Comparison of ENCODE assay signal across 19 cellular contexts in genomic region chr1:197572169-197572568, GRCh38.
DNase-seq lines count a peak whose midpoint lies in the region; ATAC-seq and TF ChIP-seq lines count a peak whose summit lies in the region.
"Had no signal": no experiment of that assay in that cellular context is flagged by ENCODE, and none has a peak within 500 bp of the region (broad histone marks: within the 10 kb centered on the region; RNA-seq: fewer than 3 reads in every experiment).

No MANE protein-coding gene starts in this region.

- H3K4me3 Mint-ChIP-seq in endodermal cell, result no peak overlapping the region
- H3K4me3 Mint-ChIP-seq: B cell; CD4-positive, CD25-positive, alpha-beta regulatory T cell; CD8-positive, alpha-beta T cell had no signal

- H3K9ac ChIP-seq in endodermal cell (ENCODE audit: extremely low read depth, low read length, poor library complexity, severe bottlenecking), result no peak overlapping the region
- H3K9ac ChIP-seq: BLaER1, GM23248 had no signal

- H3K4me3 ChIP-seq in heart right ventricle (no peak overlapping the region), endodermal cell (ENCODE audit: low read length) (no peak overlapping the region), sigmoid colon (no peak overlapping the region)
- H3K4me3 ChIP-seq: BLaER1, GM12878, GM23248 had no signal

- TF ChIP-seq CTCF in heart right ventricle (IDR thresholded peaks at IDR 0.05) (no peak), endodermal cell (conservative IDR thresholded peaks at IDR 0.05) (no peak), sigmoid colon (IDR thresholded peaks at IDR 0.05) (no peak)

- intact Hi-C loops in Right ventricle myocardium superior (cut with DNase I) (no loop called here), heart right ventricle (cut with DNase I) (no loop called here), sigmoid colon (cut with DNase I) (no loop called here)

- no peaks in the 10 kb centered on the region for H3K4me1 Mint-ChIP-seq in endodermal cell
- H3K4me1 Mint-ChIP-seq: B cell had no signal

- ATAC-seq in Right ventricle myocardium superior (ENCODE audit: poor library complexity) (no peak), heart right ventricle (no peak)
- ATAC-seq: CD8-positive, alpha-beta T cell; GM12878 had no signal

- H3K27me3 ChIP-seq in heart right ventricle (no peaks in the 10 kb centered on the region), endodermal cell (ENCODE audit: control insufficient read depth, insufficient read depth, low read length, poor library complexity, severe bottlenecking) (no peaks in the 10 kb centered on the region), sigmoid colon (no peaks in the 10 kb centered on the region)
- H3K27me3 ChIP-seq: BLaER1 had no signal

- peak; percentile 20 for DNase-seq in Right ventricle myocardium superior
- DNase-seq in heart right ventricle, result no peak
- peak; percentile 42 for DNase-seq in endodermal cell
- peak; percentile 37 for DNase-seq in sigmoid colon
- no peak for DNase-seq in NCI-H748 (lab: John Stamatoyannopoulos, UW; ENCODE audit: unreplicated experiment)
- DNase-seq in stimulated activated naive CD4-positive, alpha-beta T cell (lab: John Stamatoyannopoulos, UW), result no peak
- DNase-seq: Caco-2; CD4-positive, CD25-positive, alpha-beta regulatory T cell; CD8-positive, alpha-beta T cell; DMS153; DND-41; GM23248; H7; HCEC 1CT had no signal

- TF ChIP-seq EP300 in sigmoid colon (IDR thresholded peaks at IDR 0.05), result no peak

- H3K36me3 Mint-ChIP-seq in endodermal cell (ENCODE audit: low read depth), result peaks cover 24% of the 10 kb centered on the region

- no peaks in the 10 kb centered on the region for H3K27me3 Mint-ChIP-seq in endodermal cell (ENCODE audit: insufficient read depth)
- H3K27me3 Mint-ChIP-seq: B cell; CD4-positive, CD25-positive, alpha-beta regulatory T cell had no signal

- H3K9me3 Mint-ChIP-seq in endodermal cell, result peaks cover 22% of the 10 kb centered on the region

- no peak overlapping the region for H3K27ac Mint-ChIP-seq in endodermal cell
- H3K27ac Mint-ChIP-seq: B cell; CD4-positive, CD25-positive, alpha-beta regulatory T cell; CD8-positive, alpha-beta T cell had no signal

- H3K9me3 ChIP-seq in heart right ventricle (peaks cover 0 to 38% (median 18%) of the 10 kb centered on the region in 11 donors), endodermal cell (ENCODE audit: control insufficient read depth, low read length) (peaks cover 13% of the 10 kb centered on the region), sigmoid colon (peaks cover 0 to 4% (median 2%) of the 10 kb centered on the region in 4 donors)

- no peak for TF ChIP-seq POLR2A in sigmoid colon (IDR thresholded peaks at IDR 0.05)

- no peaks in the 10 kb centered on the region for H3K4me1 ChIP-seq in heart right ventricle
- H3K4me1 ChIP-seq in endodermal cell (ENCODE audit: control insufficient read depth, insufficient read depth, low read length), result no peaks in the 10 kb centered on the region
- no peaks in the 10 kb centered on the region for H3K4me1 ChIP-seq in sigmoid colon
- H3K4me1 ChIP-seq: BLaER1, Caco-2 had no signal

- WGBS in heart right ventricle, 2 donors, result 95 to 96% methylated on average over 10 of the region's 10 CpGs
- WGBS in endodermal cell (ENCODE audit: insufficient coverage in 1 of 2, insufficient read length in 1 of 2), 2 experiments, result 93% methylated on average over 8 to 10 of the region's 10 CpGs
- whole genome bisulfite sequencing in sigmoid colon, 2 donors, result 93 to 97% methylated on average over 10 of the region's 10 CpGs

- H3K36me3 ChIP-seq in heart right ventricle (peaks cover 0 to 50% (median 3%) of the 10 kb centered on the region in 9 donors), endodermal cell (ENCODE audit: control insufficient read depth, insufficient read depth, low read length) (no peaks in the 10 kb centered on the region), sigmoid colon (peaks cover 0 to 18% (median 2%) of the 10 kb centered on the region in 4 donors)

- H3K27ac ChIP-seq in heart right ventricle (no peak overlapping the region), endodermal cell (ENCODE audit: low read depth, low read length) (no peak overlapping the region), sigmoid colon (no peak overlapping the region)
- H3K27ac ChIP-seq: 22Rv1, BLaER1, C4-2B, GM23248 had no signal

Comparison
In these comparisons a context has a peak if more than half of its experiments do, and no peak if none do; other contexts are left out.
1. DNase-seq: peak in Right ventricle myocardium superior (single experiment), endodermal cell (single experiment) and sigmoid colon (single experiment); none in heart right ventricle (0 of 2), NCI-H748 (single experiment) and stimulated activated naive CD4-positive, alpha-beta T cell (0 of 6).